24 cellular contexts compared by ENCODE assay signal in the genomic region with DNA sequence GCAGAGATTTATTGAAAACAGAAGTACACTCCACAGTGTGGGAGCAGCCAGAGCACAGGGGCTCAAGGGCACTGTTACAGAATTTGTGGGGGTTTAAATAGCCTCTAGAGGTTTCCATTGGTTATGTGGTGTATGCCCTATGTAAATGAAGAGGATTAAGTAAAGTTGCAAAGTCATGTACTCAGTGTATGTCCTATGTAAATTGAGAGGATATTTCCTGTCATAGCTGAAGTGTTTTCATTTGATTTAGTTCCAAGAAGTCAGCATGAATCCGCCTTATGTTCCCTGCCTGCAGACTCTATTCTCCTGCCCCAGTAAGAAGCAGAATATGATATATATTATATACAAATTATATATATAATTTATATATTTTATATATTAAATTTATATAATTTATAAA.
"Had no signal": no experiment of that assay in that cellular context is flagged by ENCODE, and none has a peak within 500 bp of the region (broad histone marks: within the 10 kb centered on the region; RNA-seq: fewer than 3 reads in every experiment).

No MANE protein-coding gene starts in this region.

- ATAC-seq: left colon; mucosa of descending colon; natural killer cell; right lobe of liver; stimulated activated memory B cell treated with anti-CD40 and anti-IgM and Interleukin-4, amounts not matched to agents 10 μg/mL and 1 μg/mL and 100 μg/mL, for 72 hours; stimulated activated naive CD8-positive, alpha-beta T cell treated with anti-CD3 and anti-CD28 coated beads, Interleukin-15, amount 100 ng/mL, for 72 hours had no signal

- H3K27me3 Mint-ChIP-seq: progenitor cell of endocrine pancreas; stimulated activated memory B cell treated with anti-CD40 and anti-IgM and Interleukin-4, amounts not matched to agents 10 μg/mL and 1 μg/mL and 100 μg/mL, for 72 hours; stimulated activated naive CD8-positive, alpha-beta T cell treated with anti-CD3 and anti-CD28 coated beads, Interleukin-15, amount 100 ng/mL, for 72 hours; type B pancreatic cell had no signal

- DNase-seq: hypothalamus; immature natural killer cell; kidney; left colon; left ventricle myocardium inferior; midbrain; mucosa of descending colon; natural killer cell; nephron progenitor cell; occipital lobe; ovary; right lobe of liver; stimulated activated CD4-positive, alpha-beta T cell treated with anti-CD3 and anti-CD28 coated beads, Interleukin-1b, Interleukin-23, amount 100 ng/mL, for 48 hours; stimulated activated CD4-positive, alpha-beta T cell treated with anti-CD3 and anti-CD28 coated beads, Interleukin-2, amount 100 ng/mL, for 48 hours; stimulated activated CD4-positive, alpha-beta T cell treated with anti-CD3 and anti-CD28 coated beads, Interleukin-4, amount 100 ng/mL, for 4 hours; stimulated activated CD8-positive, alpha-beta memory T cell treated with anti-CD3 and anti-CD28 coated beads, Interleukin-4, amount 100 ng/mL, for 48 hours; stimulated activated naive CD4-positive, alpha-beta T cell treated with Interleukin-2 at 50 U/mL for 16 hours; stimulated activated naive CD8-positive, alpha-beta T cell treated with anti-CD3 and anti-CD28 coated beads, Interleukin-15, amount 100 ng/mL, for 72 hours; substantia nigra; uterus had no signal

- H3K36me3 Mint-ChIP-seq: immature natural killer cell; natural killer cell; neural progenitor cell; stimulated activated memory B cell treated with anti-CD40 and anti-IgM and Interleukin-4, amounts not matched to agents 10 μg/mL and 1 μg/mL and 100 μg/mL, for 72 hours; type B pancreatic cell had no signal

- H3K4me3 Mint-ChIP-seq: immature natural killer cell; natural killer cell; nephron progenitor cell; neural progenitor cell; stimulated activated memory B cell treated with anti-CD40 and anti-IgM and Interleukin-4, amounts not matched to agents 10 μg/mL and 1 μg/mL and 100 μg/mL, for 72 hours; stimulated activated naive CD8-positive, alpha-beta T cell treated with anti-CD3 and anti-CD28 coated beads, Interleukin-15, amount 100 ng/mL, for 72 hours; type B pancreatic cell had no signal

- H3K27ac Mint-ChIP-seq: immature natural killer cell; natural killer cell; nephron progenitor cell; neural progenitor cell; progenitor cell of endocrine pancreas; stimulated activated memory B cell treated with anti-CD40 and anti-IgM and Interleukin-4, amounts not matched to agents 10 μg/mL and 1 μg/mL and 100 μg/mL, for 72 hours; stimulated activated naive CD8-positive, alpha-beta T cell treated with anti-CD3 and anti-CD28 coated beads, Interleukin-15, amount 100 ng/mL, for 72 hours; type B pancreatic cell had no signal

- H3K4me1 Mint-ChIP-seq: immature natural killer cell; natural killer cell; neural progenitor cell; stimulated activated memory B cell treated with anti-CD40 and anti-IgM and Interleukin-4, amounts not matched to agents 10 μg/mL and 1 μg/mL and 100 μg/mL, for 72 hours; stimulated activated naive CD8-positive, alpha-beta T cell treated with anti-CD3 and anti-CD28 coated beads, Interleukin-15, amount 100 ng/mL, for 72 hours had no signal
